8 cellular contexts compared by ENCODE assay signal in the genomic region with DNA sequence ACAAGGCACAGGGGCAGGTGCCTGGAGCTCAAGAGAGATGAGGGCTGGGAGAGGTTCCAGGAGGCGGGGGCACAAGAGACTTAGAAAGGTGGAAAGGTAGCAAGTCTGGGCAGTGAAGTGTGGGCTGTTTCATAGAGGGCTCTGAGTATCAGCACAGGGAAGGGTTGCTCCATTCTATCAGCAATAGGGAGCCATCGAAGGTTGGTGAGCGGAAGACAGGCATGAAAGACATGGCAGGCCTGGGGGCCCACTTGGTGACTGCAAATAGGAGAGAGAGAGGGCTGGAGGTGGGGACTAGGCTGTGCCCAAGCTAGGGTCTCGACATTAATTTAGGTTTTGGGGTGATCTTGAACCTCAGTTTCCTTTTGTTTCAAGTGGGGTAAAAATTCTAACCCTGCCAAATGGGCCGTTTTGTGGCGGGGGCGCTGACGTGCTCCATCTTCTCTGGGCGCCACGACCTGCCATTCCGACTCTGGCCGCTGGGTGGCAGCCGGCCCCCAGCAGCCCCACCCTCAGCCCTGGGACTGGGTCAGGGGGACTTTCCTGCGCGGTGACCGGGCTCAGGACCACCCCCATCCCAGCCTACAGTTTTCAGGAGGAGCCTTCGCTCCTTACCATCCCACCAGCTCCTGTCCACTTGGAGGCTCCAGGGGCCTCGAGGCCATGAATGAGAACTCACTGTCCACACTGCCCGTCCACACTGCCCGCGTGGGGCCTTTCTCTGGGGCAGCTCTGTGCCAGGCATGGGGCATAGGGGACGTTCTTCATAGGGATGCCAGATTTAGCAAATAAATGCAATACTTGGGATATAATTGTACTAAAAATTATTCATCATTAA. TPM values are rescaled to one million over a fixed set of nuclear protein-coding genes. Genes with fewer than 3 reads are reported as not detected.
DNase-seq lines count a peak whose midpoint lies in the region; ATAC-seq and TF ChIP-seq lines count a peak whose summit lies in the region.

No MANE protein-coding gene starts in this region.

- 20 to 30% (median 24%) methylated on average over 22 of the region's 22 CpGs for WGBS in psoas muscle, 3 donors

- H3K9me3 ChIP-seq in Peyer's patch, result no peaks in the 10 kb centered on the region
- no peaks in the 10 kb centered on the region for H3K9me3 ChIP-seq in cardiac muscle cell (ENCODE audit: low read depth)
- no peaks in the 10 kb centered on the region for H3K9me3 ChIP-seq in psoas muscle

- intact Hi-C loops in psoas muscle (cut with DNase I), result loop anchor here (1.0 to 5.0 kb wide), 4 partner anchors 282 to 361 kb away; no protein-coding TSS in a partner anchor

- DNase-seq in SIG-M5 treated with dmso at 0.1 percent for 504 hours (lab: John Stamatoyannopoulos, UW; ENCODE audit: unreplicated experiment) (peak; percentile 9), SIG-M5 (lab: John Stamatoyannopoulos, UW) (no peak), Peyer's patch (peak; percentile 21 to 69 (median 60)), activated gamma-delta T cell (lab: John Stamatoyannopoulos, UW) (peak; percentile 19), cardiac muscle cell (ENCODE audit: low read depth in 1 of 2, low spot score in 1 of 2) (peak; percentile 36 to 66), psoas muscle (peak; percentile 38 to 70), cortex of kidney (lab: John Stamatoyannopoulos, UW) (no peak)

- ATAC-seq in psoas muscle, result peak; percentile 83 to 92 (median 86)
- ATAC-seq in HG02970 (IDR thresholded peaks at IDR 0.05; ENCODE audit: low FRiP score, unreplicated experiment), result no peak

- H3K27ac ChIP-seq in Peyer's patch, result no peak overlapping the region
- no peak overlapping the region for H3K27ac ChIP-seq in cardiac muscle cell
- H3K27ac ChIP-seq in psoas muscle, result no peak overlapping the region

- H3K4me3 ChIP-seq in Peyer's patch (no peak overlapping the region), cardiac muscle cell (no peak overlapping the region), psoas muscle (no peak overlapping the region)

- peaks cover 0 to 4% (median 0%) of the 10 kb centered on the region in 4 donors for H3K4me1 ChIP-seq in Peyer's patch
- no peaks in the 10 kb centered on the region for H3K4me1 ChIP-seq in cardiac muscle cell (ENCODE audit: low read depth)
- H3K4me1 ChIP-seq in psoas muscle, result no peaks in the 10 kb centered on the region

- H3K27me3 ChIP-seq in Peyer's patch (no peaks in the 10 kb centered on the region), cardiac muscle cell (no peaks in the 10 kb centered on the region), psoas muscle (ENCODE audit: insufficient read depth in 3 of 3, low read length in 2 of 3) (no peaks in the 10 kb centered on the region)

- no peaks in the 10 kb centered on the region for H3K36me3 ChIP-seq in Peyer's patch
- H3K36me3 ChIP-seq in cardiac muscle cell, result no peaks in the 10 kb centered on the region
- H3K36me3 ChIP-seq in psoas muscle (ENCODE audit: insufficient read depth in 1 of 2, low read depth in 1 of 2), result no peaks in the 10 kb centered on the region

- TF ChIP-seq POLR2A in Peyer's patch (IDR thresholded peaks at IDR 0.05), result no peak

- TF ChIP-seq CTCF in Peyer's patch (IDR thresholded peaks at IDR 0.05) (peak; percentile 61 to 87 (median 82)), cardiac muscle cell (IDR thresholded peaks at IDR 0.05; ENCODE audit: low read depth, low read length) (peak; percentile 94), psoas muscle (IDR thresholded peaks at IDR 0.05) (peak; percentile 98)

RNA-seq across cellular contexts. Expression of a gene that starts 37.2 kb away (rescaled TPM):
- total RNA-seq in Peyer's patch (10 to 100 TPM; 38.8 to 63.5 (median 55.9) TPM), cardiac muscle cell (145 and 174 TPM in 2 replicates), psoas muscle (100 to 1,000 TPM in 2 of 4 donors, 10 to 100 TPM in 2; 58.9 to 133 (median 95.2) TPM)
- polyA plus RNA-seq in cardiac muscle cell (222 and 264 TPM in 2 replicates), psoas muscle (10 to 100 TPM; 53.9 to 92.5 (median 78.3) TPM)

Comparison
In these comparisons a context has a peak if more than half of its experiments do, and no peak if none do; other contexts are left out.
1. DNase-seq: peak in SIG-M5 treated with dmso at 0.1 percent for 504 hours (single experiment), Peyer's patch (3 of 3), activated gamma-delta T cell (single experiment), cardiac muscle cell (2 of 2) and psoas muscle (2 of 2); none in SIG-M5 (single experiment) and cortex of kidney (single experiment).
2. Peak in every context shown above with its lines, with median percentiles within 50 percentile points of each other: CTCF ChIP-seq.